33 cellular contexts compared by ENCODE assay signal in genomic region chr7:43137811-43138210, GRCh38. TPM values are rescaled to one million over a fixed set of nuclear protein-coding genes. Genes with fewer than 3 reads are reported as not detected.
DNase-seq lines count a peak whose midpoint lies in the region; ATAC-seq, FAIRE-seq and TF ChIP-seq lines count a peak whose summit lies in the region.
"Had no signal": no experiment of that assay in that cellular context is flagged by ENCODE, and none has a peak within 500 bp of the region (broad histone marks: within the 10 kb centered on the region; RNA-seq: fewer than 3 reads in every experiment).

No MANE protein-coding gene starts in this region.

- H3K27ac Mint-ChIP-seq in HFFc6 (peak overlapping the region; percentile 15), mesothelial cell of epicardium (peak overlapping the region; percentile 76)
- H3K27ac Mint-ChIP-seq in activated naive CD4-positive, alpha-beta T cell treated with anti-CD3 and anti-CD28 coated beads for 36 hours: no peak overlapping the region
- H3K27ac Mint-ChIP-seq in activated naive CD8-positive, alpha-beta T cell treated with anti-CD3 and anti-CD28 coated beads for 36 hours: no peak overlapping the region
- H3K27ac Mint-ChIP-seq: activated CD8-positive, alpha-beta T cell treated with anti-CD3 and anti-CD28 coated beads, Interleukin-2, amount 10 ng/mL, durations not matched to agents 7 days and 5 days; activated naive CD4-positive, alpha-beta T cell treated with anti-CD3 and anti-CD28 coated beads, Interleukin-2, amount 50 U/mL, for 72 hours; naive thymus-derived CD4-positive, alpha-beta T cell had no signal

- no peak overlapping the region for H2AFZ ChIP-seq in H1 (ENCODE audit: low read length)

- H3K9ac ChIP-seq in H1 (replicated peaks in 1 of 4; ENCODE audit: extremely low read depth in 1 of 4, low read depth in 3 of 4, low read length in 3 of 4): no peak overlapping the region

- H3K79me1 ChIP-seq in H1 (ENCODE audit: low read depth, low read length): no peaks in the 10 kb centered on the region; the same call in 1 of the 2 replicates

- no peak overlapping the region for H2BK15ac ChIP-seq in H1 (ENCODE audit: low read length)

- H3K56ac ChIP-seq in H1 (replicated peaks; ENCODE audit: insufficient read length, low read depth, low read length): no peak overlapping the region

- TF ChIP-seq EP300 in H1 (IDR thresholded peaks at IDR 0.05; ENCODE audit: borderline replicate concordance in 1 of 2, low read depth in 2 of 2, low read length in 2 of 2): no peak

- no peaks in the 10 kb centered on the region for H3K27me3 ChIP-seq in H1 (replicated peaks in 1 of 4; ENCODE audit: control insufficient read depth in 3 of 4, extremely low read depth in 1 of 4, insufficient read depth in 3 of 4, low read length in 3 of 4)
- H3K27me3 ChIP-seq: foreskin keratinocyte, right lobe of liver, transverse colon had no signal

- H2BK120ac ChIP-seq in H1 (replicated peaks; ENCODE audit: low read depth, low read length): peak overlapping the region; percentile 44

- no peaks in the 10 kb centered on the region for H3K36me3 ChIP-seq in H1 (ENCODE audit: control insufficient read depth in 2 of 4, insufficient read depth in 4 of 4, low read length in 3 of 4)
- H3K36me3 ChIP-seq: prostate gland, right lobe of liver, transverse colon had no signal

- H2AK5ac ChIP-seq in H1 (ENCODE audit: low read depth, low read length): no peak overlapping the region

- DNase-seq in AG20443 (ENCODE audit: low spot score) (peak; percentile 51), HFFc6 (peak; percentile 77), H1 (ENCODE audit: low read depth in 1 of 2, low spot score in 2 of 2) (no peak), mesothelial cell of epicardium (ENCODE audit: low spot score in 2 of 2, unreplicated experiment in 2 of 2) (no peak), Kasumi-1 (lab: John Stamatoyannopoulos, UW) (no peak)
- no peak for DNase-seq in activated naive CD4-positive, alpha-beta T cell treated with anti-CD3 and anti-CD28 coated beads for 36 hours
- no peak for DNase-seq in activated naive CD8-positive, alpha-beta T cell treated with anti-CD3 and anti-CD28 coated beads for 36 hours
- DNase-seq in stimulated activated naive CD8-positive, alpha-beta T cell treated with anti-CD3 and anti-CD28 coated beads, Interleukin-15, Interleukin-2, amounts not matched to agents 100 U/mL and 50 U/mL, for 24 hours: no peak
- DNase-seq: activated CD4-positive, alpha-beta T cell treated with anti-CD3 and anti-CD28 coated beads for 4 hours; activated CD8-positive, alpha-beta T cell treated with anti-CD3 and anti-CD28 coated beads, Interleukin-2, amount 10 ng/mL, durations not matched to agents 7 days and 5 days; Caco-2; DMS53; foreskin keratinocyte; GOT3; left ventricle myocardium superior; naive thymus-derived CD4-positive, alpha-beta T cell; NCI-H1436 treated with DMSO at 0.1 percent for 48 hours; NCI-H748 treated with DMSO at 0.1 percent for 48 hours; occipital lobe; right lobe of liver; Right ventricle myocardium superior; stimulated activated CD4-positive, alpha-beta T cell treated with anti-CD3 and anti-CD28 coated beads, Interleukin-4, amount 100 ng/mL, for 1 hour; SW 1271; T-helper 9 cell; transverse colon had no signal

- POLR2A ChIA-PET in H1 (lab: Charles Lee; ENCODE audit: partially characterized antibody): no interaction called here

- no peak overlapping the region for H3K23ac ChIP-seq in H1 (ENCODE audit: insufficient read length)

- H2BK12ac ChIP-seq in H1 (ENCODE audit: low read depth, low read length): no peak overlapping the region

- no peak overlapping the region for H3K4ac ChIP-seq in H1 (replicated peaks; ENCODE audit: insufficient read length, low read depth, low read length)

- no peak for ATAC-seq in stimulated activated naive CD8-positive, alpha-beta T cell treated with anti-CD3 and anti-CD28 coated beads, Interleukin-15, Interleukin-2, amounts not matched to agents 100 U/mL and 50 U/mL, for 24 hours
- ATAC-seq: activated CD8-positive, alpha-beta T cell treated with anti-CD3 and anti-CD28 coated beads, Interleukin-2, amount 10 ng/mL, durations not matched to agents 7 days and 5 days; activated naive CD4-positive, alpha-beta T cell treated with anti-CD3 and anti-CD28 coated beads, Interleukin-2, amount 50 U/mL, for 72 hours; foreskin keratinocyte; left ventricle myocardium superior; naive thymus-derived CD4-positive, alpha-beta T cell; Panc1; right lobe of liver had no signal

- WGBS in H1 (ENCODE audit: extremely low coverage in 1 of 2, insufficient coverage in 1 of 2, insufficient read length in 1 of 2, insufficient replicate concordance in 2 of 2, low coverage in 1 of 2, low lambda C conversion rate in 2 of 2, missing lambda C conversion rate in 1 of 2), 2 experiments: 79% methylated on average over 3 of the region's 3 CpGs; no CpG with 5 or more reads in 1 of the 2 experiments

- CTCF ChIA-PET in H1 (lab: Charles Lee; ENCODE audit: partially characterized antibody): interaction anchor here (0.6 to 3.2 kb wide), 6 partner anchors 24 to 129 kb away, joined by 3 to 13 read pairs (median 4); no protein-coding TSS in a partner anchor
- CTCF ChIA-PET in activated naive CD4-positive, alpha-beta T cell treated with anti-CD3 and anti-CD28 coated beads for 36 hours (lab: Charles Lee): interaction anchor here (0.6 to 0.7 kb wide), 3 partner anchors 57 to 179 kb away, joined by 3 read pairs; no protein-coding TSS in a partner anchor

- peaks cover 3 to 25% (median 11%) of the 10 kb centered on the region in 4 experiments; a peak in 6 of 7 replicates for H3K4me1 ChIP-seq in H1 (replicated peaks in 1 of 4; ENCODE audit: control insufficient read depth in 3 of 4, insufficient read depth in 4 of 4, low read length in 3 of 4)
- H3K4me1 ChIP-seq: Caco-2, prostate gland, right lobe of liver, transverse colon had no signal

- H3K18ac ChIP-seq in H1 (ENCODE audit: extremely low read depth, low read length): no peak overlapping the region

- no peak overlapping the region for H4K8ac ChIP-seq in H1 (ENCODE audit: extremely low read depth, insufficient read depth, low read length)

- intact Hi-C loops in activated naive CD4-positive, alpha-beta T cell treated with anti-CD3 and anti-CD28 coated beads for 36 hours (cut with micrococcal nuclease): no loop called here

- TF ChIP-seq POLR2A in H1 (IDR thresholded peaks at IDR 0.05; ENCODE audit: control extremely low read depth in 1 of 2, low read depth in 2 of 2, low read length in 2 of 2): no peak

- H4K5ac ChIP-seq in H1 (ENCODE audit: insufficient read length, low read depth, low read length): no peak overlapping the region

- no peak overlapping the region for H3K4me2 ChIP-seq in H1 (ENCODE audit: insufficient read depth in 1 of 2, low read depth in 2 of 2, low read length in 2 of 2)

- TF ChIP-seq RAD21 in H1 (IDR thresholded peaks at IDR 0.05 in 1 of 2, conservative IDR thresholded peaks at IDR 0.05 in 1 of 2; ENCODE audit: low read depth in 2 of 2, low read length in 2 of 2): no peak

- no peak overlapping the region for H3K14ac ChIP-seq in H1 (ENCODE audit: insufficient read length)

- H4K20me1 ChIP-seq in H1 (replicated peaks in 1 of 2; ENCODE audit: control insufficient read depth in 1 of 2, insufficient read depth in 2 of 2, low read length in 2 of 2): no peaks in the 10 kb centered on the region

- no peaks in the 10 kb centered on the region for H3K23me2 ChIP-seq in H1 (ENCODE audit: low read depth, low read length)

- H2BK5ac ChIP-seq in H1 (ENCODE audit: low read depth, low read length): no peak overlapping the region; the same call in 1 of the 2 replicates

- no peak overlapping the region for H2BK20ac ChIP-seq in H1 (ENCODE audit: low read length)

- H3K4me3 ChIP-seq in H1 (ENCODE audit: extremely low read depth in 1 of 4, insufficient read depth in 2 of 4, low read depth in 3 of 4, low read length in 4 of 4): no peak overlapping the region
- H3K4me3 ChIP-seq: prostate gland, right lobe of liver, transverse colon had no signal

- H3K4me1 Mint-ChIP-seq in HFFc6 (ENCODE audit: low read depth) (peaks cover 46% of the 10 kb centered on the region), mesothelial cell of epicardium (peaks cover 24% of the 10 kb centered on the region)
- H3K4me1 Mint-ChIP-seq in activated naive CD4-positive, alpha-beta T cell treated with anti-CD3 and anti-CD28 coated beads for 36 hours (ENCODE audit: low read depth): no peaks in the 10 kb centered on the region
- no peaks in the 10 kb centered on the region for H3K4me1 Mint-ChIP-seq in activated naive CD8-positive, alpha-beta T cell treated with anti-CD3 and anti-CD28 coated beads for 36 hours
- H3K4me1 Mint-ChIP-seq: naive thymus-derived CD4-positive, alpha-beta T cell had no signal

- no peaks in the 10 kb centered on the region for H3K79me2 ChIP-seq in H1 (ENCODE audit: control insufficient read depth in 1 of 2, insufficient read depth in 2 of 2, low read length in 2 of 2)

- H3K27me3 Mint-ChIP-seq in HFFc6 (ENCODE audit: insufficient read depth) (peaks cover 3% of the 10 kb centered on the region; the same call in 1 of the 2 replicates), mesothelial cell of epicardium (ENCODE audit: low read depth) (peaks cover 1% of the 10 kb centered on the region)
- peaks cover 23% of the 10 kb centered on the region for H3K27me3 Mint-ChIP-seq in activated naive CD4-positive, alpha-beta T cell treated with anti-CD3 and anti-CD28 coated beads for 36 hours (ENCODE audit: low read depth)
- H3K27me3 Mint-ChIP-seq in activated naive CD8-positive, alpha-beta T cell treated with anti-CD3 and anti-CD28 coated beads for 36 hours: peaks cover 32% of the 10 kb centered on the region

- H3K9me3 ChIP-seq in H1 (ENCODE audit: insufficient read depth in 2 of 2, low read depth in 1 of 2, low read length in 1 of 2): no peaks in the 10 kb centered on the region
- H3K9me3 ChIP-seq: Caco-2, prostate gland, right lobe of liver, transverse colon had no signal

- H3K4me3 Mint-ChIP-seq in HFFc6 (peak overlapping the region; percentile 13; the same call in 1 of the 2 replicates), mesothelial cell of epicardium (no peak overlapping the region)
- no peak overlapping the region for H3K4me3 Mint-ChIP-seq in activated naive CD4-positive, alpha-beta T cell treated with anti-CD3 and anti-CD28 coated beads for 36 hours
- H3K4me3 Mint-ChIP-seq in activated naive CD8-positive, alpha-beta T cell treated with anti-CD3 and anti-CD28 coated beads for 36 hours: no peak overlapping the region
- H3K4me3 Mint-ChIP-seq: activated CD8-positive, alpha-beta T cell treated with anti-CD3 and anti-CD28 coated beads, Interleukin-2, amount 10 ng/mL, durations not matched to agents 7 days and 5 days; naive thymus-derived CD4-positive, alpha-beta T cell had no signal

- TF ChIP-seq CTCF in HFFc6 (IDR thresholded peaks at IDR 0.05) (no peak), H1 (IDR thresholded peaks at IDR 0.05; ENCODE audit: control extremely low read depth in 1 of 3, insufficient read depth in 1 of 3, low read depth in 1 of 3, low read length in 3 of 3) (no peak), mesothelial cell of epicardium (IDR thresholded peaks at IDR 0.05; ENCODE audit: unreplicated experiment) (no peak)

- H3K36me3 Mint-ChIP-seq in HFFc6 (ENCODE audit: low read depth): no peaks in the 10 kb centered on the region
- no peaks in the 10 kb centered on the region for H3K36me3 Mint-ChIP-seq in mesothelial cell of epicardium
- H3K36me3 Mint-ChIP-seq in activated naive CD4-positive, alpha-beta T cell treated with anti-CD3 and anti-CD28 coated beads for 36 hours (ENCODE audit: low read depth): no peaks in the 10 kb centered on the region
- no peaks in the 10 kb centered on the region for H3K36me3 Mint-ChIP-seq in activated naive CD8-positive, alpha-beta T cell treated with anti-CD3 and anti-CD28 coated beads for 36 hours
- H3K36me3 Mint-ChIP-seq: activated naive CD4-positive, alpha-beta T cell treated with anti-CD3 and anti-CD28 coated beads, Interleukin-2, amount 50 U/mL, for 72 hours; naive thymus-derived CD4-positive, alpha-beta T cell had no signal

- no peaks in the 10 kb centered on the region for H3K9me3 Mint-ChIP-seq in HFFc6
- no peaks in the 10 kb centered on the region for H3K9me3 Mint-ChIP-seq in mesothelial cell of epicardium
- no peaks in the 10 kb centered on the region for H3K9me3 Mint-ChIP-seq in activated naive CD4-positive, alpha-beta T cell treated with anti-CD3 and anti-CD28 coated beads for 36 hours
- no peaks in the 10 kb centered on the region for H3K9me3 Mint-ChIP-seq in activated naive CD8-positive, alpha-beta T cell treated with anti-CD3 and anti-CD28 coated beads for 36 hours
- H3K9me3 Mint-ChIP-seq: activated naive CD4-positive, alpha-beta T cell treated with anti-CD3 and anti-CD28 coated beads, Interleukin-2, amount 50 U/mL, for 72 hours; naive thymus-derived CD4-positive, alpha-beta T cell had no signal

- no peak overlapping the region for H4K91ac ChIP-seq in H1 (replicated peaks; ENCODE audit: insufficient read length, low read length)

- FAIRE-seq in H1 (lab: Jason Lieb, UNC): no peak
- FAIRE-seq: bronchial epithelial cell, G401.6, keratinocyte had no signal

- H3K27ac ChIP-seq in H1 (ENCODE audit: low read depth, low read length): no peak overlapping the region
- H3K27ac ChIP-seq: C4-2B, epithelial cell of prostate, foreskin keratinocyte, prostate gland, right lobe of liver, transverse colon had no signal

RNA-seq across cellular contexts. Expression of gene HECW1, which starts 25.4 kb away (rescaled TPM):
- total RNA-seq in HFFc6 (2021; fragmentation: NEBNext Ultra II Directional; extraction: Animal tissue kit (Norgen Biotek cat#: 25700)): 1 to 10 TPM; 3.4 to 6.5 (median 5.3) TPM
- total RNA-seq in H1 (2021; fragmentation: NEBNext Ultra II Directional; extraction: Animal tissue kit (Norgen Biotek cat#: 25700)): 10.5 and 12.7 TPM in 2 replicates
- 2.9 and 5.8 TPM in 2 replicates for polyA plus RNA-seq in H1 (2011; rRNA removed)
- polyA plus RNA-seq in H1 (2011; cell fraction: cytosol; rRNA removed): 2.3 TPM
- polyA plus RNA-seq in H1 (2011; cell fraction: nucleus; rRNA removed): 12.1 TPM
- 2.1 to 3.6 TPM (median 3.3 TPM) in 4 replicates for polyA plus RNA-seq in H1 (2012, experiment 1 of 2)
- polyA plus RNA-seq in H1 (2012, experiment 2 of 2): 1.0 TPM
- polyA plus RNA-seq in H1 (2013, experiment 1 of 2): 6.3 TPM
- polyA plus RNA-seq in H1 (2013, experiment 2 of 2): 6.7 TPM
- 5.9 and 7.5 TPM in 2 replicates for polyA minus RNA-seq in H1 (2011; rRNA and poly(A)+ RNA removed)
- polyA minus RNA-seq in H1 (2011; cell fraction: cytosol; rRNA and poly(A)+ RNA removed): 5.1 TPM
- 40.9 TPM for polyA minus RNA-seq in H1 (2011; cell fraction: nucleus; rRNA and poly(A)+ RNA removed)
- total RNA-seq in mesothelial cell of epicardium: 1.0 to 1.9 TPM (median 1.4 TPM) in 3 replicates
- total RNA-seq in activated naive CD4-positive, alpha-beta T cell treated with anti-CD3 and anti-CD28 coated beads for 36 hours: not detected
- not detected for total RNA-seq in activated naive CD8-positive, alpha-beta T cell treated with anti-CD3 and anti-CD28 coated beads for 36 hours
- total RNA-seq: activated CD8-positive, alpha-beta T cell treated with anti-CD3 and anti-CD28 coated beads, Interleukin-2, amount 10 ng/mL, durations not matched to agents 7 days and 5 days; activated naive CD4-positive, alpha-beta T cell treated with anti-CD3 and anti-CD28 coated beads, Interleukin-2, amount 50 U/mL, for 72 hours; foreskin keratinocyte; left ventricle myocardium superior; naive thymus-derived CD4-positive, alpha-beta T cell; Right ventricle myocardium superior had no signal
- polyA plus RNA-seq: keratinocyte; naive thymus-derived CD4-positive, alpha-beta T cell had no signal

Comparison
In these comparisons a context has a peak if more than half of its experiments do, and no peak if none do; other contexts are left out.
1. DNase-seq: peak in AG20443 (single experiment) and HFFc6 (single experiment); none in H1 (0 of 2), mesothelial cell of epicardium (0 of 2), activated naive CD4-positive, alpha-beta T cell treated with anti-CD3 and anti-CD28 coated beads for 36 hours (single experiment), Kasumi-1 (0 of 2), activated naive CD8-positive, alpha-beta T cell treated with anti-CD3 and anti-CD28 coated beads for 36 hours (single experiment) and stimulated activated naive CD8-positive, alpha-beta T cell treated with anti-CD3 and anti-CD28 coated beads, Interleukin-15, Interleukin-2, amounts not matched to agents 100 U/mL and 50 U/mL, for 24 hours (single experiment).
2. H3K27ac Mint-ChIP-seq: peak in HFFc6 (single experiment) and mesothelial cell of epicardium (single experiment); none in activated naive CD4-positive, alpha-beta T cell treated with anti-CD3 and anti-CD28 coated beads for 36 hours (single experiment) and activated naive CD8-positive, alpha-beta T cell treated with anti-CD3 and anti-CD28 coated beads for 36 hours (single experiment).